3 cellular contexts compared by ENCODE assay signal in the genomic region with DNA sequence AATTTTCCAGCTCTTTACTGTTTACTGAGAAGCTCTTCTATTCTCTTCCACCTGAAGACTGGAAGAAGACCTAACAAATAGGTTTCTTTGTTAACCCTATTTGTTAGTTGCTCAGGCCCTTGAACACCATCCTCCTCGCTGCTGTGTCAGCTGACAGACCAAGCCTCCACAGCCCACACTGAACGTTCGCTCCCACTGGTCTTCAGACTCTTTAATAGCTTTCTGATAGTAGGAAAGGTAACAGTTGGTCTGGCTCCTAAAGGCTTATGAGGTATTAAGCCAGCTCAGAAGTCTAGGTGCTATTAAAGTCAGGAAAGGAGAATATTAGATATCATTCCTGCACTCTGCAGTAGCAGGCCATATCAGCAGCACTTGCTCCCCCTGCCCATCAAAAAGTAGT.
TF ChIP-seq lines count a peak whose summit lies in the region.

No MANE protein-coding gene starts in this region.

TF ChIP-seq in SK-N-SH, 30 proteins besides CTCF, POLR2A, EP300 and RAD21:
- no peak for TF ChIP-seq ELF1 (IDR thresholded peaks at IDR 0.05)
- no peak for TF ChIP-seq NFIC (IDR thresholded peaks at IDR 0.05; ENCODE audit: borderline replicate concordance)
- TF ChIP-seq, protein P1, sequence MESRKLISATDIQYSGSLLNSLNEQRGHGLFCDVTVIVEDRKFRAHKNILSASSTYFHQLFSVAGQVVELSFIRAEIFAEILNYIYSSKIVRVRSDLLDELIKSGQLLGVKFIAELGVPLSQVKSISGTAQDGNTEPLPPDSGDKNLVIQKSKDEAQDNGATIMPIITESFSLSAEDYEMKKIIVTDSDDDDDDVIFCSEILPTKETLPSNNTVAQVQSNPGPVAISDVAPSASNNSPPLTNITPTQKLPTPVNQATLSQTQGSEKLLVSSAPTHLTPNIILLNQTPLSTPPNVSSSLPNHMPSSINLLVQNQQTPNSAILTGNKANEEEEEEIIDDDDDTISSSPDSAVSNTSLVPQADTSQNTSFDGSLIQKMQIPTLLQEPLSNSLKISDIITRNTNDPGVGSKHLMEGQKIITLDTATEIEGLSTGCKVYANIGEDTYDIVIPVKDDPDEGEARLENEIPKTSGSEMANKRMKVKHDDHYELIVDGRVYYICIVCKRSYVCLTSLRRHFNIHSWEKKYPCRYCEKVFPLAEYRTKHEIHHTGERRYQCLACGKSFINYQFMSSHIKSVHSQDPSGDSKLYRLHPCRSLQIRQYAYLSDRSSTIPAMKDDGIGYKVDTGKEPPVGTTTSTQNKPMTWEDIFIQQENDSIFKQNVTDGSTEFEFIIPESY (IDR thresholded peaks at IDR 0.05; ENCODE audit: borderline replicate concordance, low read depth), result no peak
- TF ChIP-seq NRF1 (IDR thresholded peaks at IDR 0.05; ENCODE audit: low read depth, low read length), result no peak
- TF ChIP-seq, protein P2, sequence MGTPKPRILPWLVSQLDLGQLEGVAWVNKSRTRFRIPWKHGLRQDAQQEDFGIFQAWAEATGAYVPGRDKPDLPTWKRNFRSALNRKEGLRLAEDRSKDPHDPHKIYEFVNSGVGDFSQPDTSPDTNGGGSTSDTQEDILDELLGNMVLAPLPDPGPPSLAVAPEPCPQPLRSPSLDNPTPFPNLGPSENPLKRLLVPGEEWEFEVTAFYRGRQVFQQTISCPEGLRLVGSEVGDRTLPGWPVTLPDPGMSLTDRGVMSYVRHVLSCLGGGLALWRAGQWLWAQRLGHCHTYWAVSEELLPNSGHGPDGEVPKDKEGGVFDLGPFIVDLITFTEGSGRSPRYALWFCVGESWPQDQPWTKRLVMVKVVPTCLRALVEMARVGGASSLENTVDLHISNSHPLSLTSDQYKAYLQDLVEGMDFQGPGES (IDR thresholded peaks at IDR 0.05; ENCODE audit: low read depth, low read length), result no peak
- TF ChIP-seq, protein P3, sequence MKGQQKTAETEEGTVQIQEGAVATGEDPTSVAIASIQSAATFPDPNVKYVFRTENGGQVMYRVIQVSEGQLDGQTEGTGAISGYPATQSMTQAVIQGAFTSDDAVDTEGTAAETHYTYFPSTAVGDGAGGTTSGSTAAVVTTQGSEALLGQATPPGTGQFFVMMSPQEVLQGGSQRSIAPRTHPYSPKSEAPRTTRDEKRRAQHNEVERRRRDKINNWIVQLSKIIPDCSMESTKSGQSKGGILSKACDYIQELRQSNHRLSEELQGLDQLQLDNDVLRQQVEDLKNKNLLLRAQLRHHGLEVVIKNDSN (IDR thresholded peaks at IDR 0.05; ENCODE audit: borderline replicate concordance, low read depth), result no peak
- no peak for TF ChIP-seq EZH2phosphoT487 (IDR thresholded peaks at IDR 0.05; ENCODE audit: borderline replicate concordance, low read depth)
- TF ChIP-seq CHD2 (IDR thresholded peaks at IDR 0.05; ENCODE audit: low read length, partially characterized antibody), result no peak

TF ChIP-seq in SK-N-SH treated with all-trans-retinoic acid at 6 μM for 48 hours, 23 proteins besides CTCF, POLR2A, EP300 and RAD21:
- TF ChIP-seq, protein P4, sequence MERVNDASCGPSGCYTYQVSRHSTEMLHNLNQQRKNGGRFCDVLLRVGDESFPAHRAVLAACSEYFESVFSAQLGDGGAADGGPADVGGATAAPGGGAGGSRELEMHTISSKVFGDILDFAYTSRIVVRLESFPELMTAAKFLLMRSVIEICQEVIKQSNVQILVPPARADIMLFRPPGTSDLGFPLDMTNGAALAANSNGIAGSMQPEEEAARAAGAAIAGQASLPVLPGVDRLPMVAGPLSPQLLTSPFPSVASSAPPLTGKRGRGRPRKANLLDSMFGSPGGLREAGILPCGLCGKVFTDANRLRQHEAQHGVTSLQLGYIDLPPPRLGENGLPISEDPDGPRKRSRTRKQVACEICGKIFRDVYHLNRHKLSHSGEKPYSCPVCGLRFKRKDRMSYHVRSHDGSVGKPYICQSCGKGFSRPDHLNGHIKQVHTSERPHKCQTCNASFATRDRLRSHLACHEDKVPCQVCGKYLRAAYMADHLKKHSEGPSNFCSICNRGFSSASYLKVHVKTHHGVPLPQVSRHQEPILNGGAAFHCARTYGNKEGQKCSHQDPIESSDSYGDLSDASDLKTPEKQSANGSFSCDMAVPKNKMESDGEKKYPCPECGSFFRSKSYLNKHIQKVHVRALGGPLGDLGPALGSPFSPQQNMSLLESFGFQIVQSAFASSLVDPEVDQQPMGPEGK (CRISPR knock-in tag; IDR thresholded peaks at IDR 0.05; ENCODE audit: borderline replicate concordance), result no peak
- TF ChIP-seq ZFP30 (CRISPR knock-in tag; IDR thresholded peaks at IDR 0.05) (no peak), GLIS3 (CRISPR knock-in tag; IDR thresholded peaks at IDR 0.05) (no peak), SNAI2 (CRISPR knock-in tag; IDR thresholded peaks at IDR 0.05) (no peak), BACH2 (CRISPR knock-in tag; IDR thresholded peaks at IDR 0.05; ENCODE audit: borderline replicate concordance) (no peak), ESRRG (CRISPR knock-in tag; IDR thresholded peaks at IDR 0.05) (no peak), ZC3H10 (CRISPR knock-in tag; IDR thresholded peaks at IDR 0.05) (no peak), RARB (CRISPR knock-in tag; IDR thresholded peaks at IDR 0.05) (no peak), TCF4 (CRISPR knock-in tag; IDR thresholded peaks at IDR 0.05; ENCODE audit: borderline replicate concordance) (no peak), OSR1 (CRISPR knock-in tag; IDR thresholded peaks at IDR 0.05) (no peak)
- TF ChIP-seq, protein P5, sequence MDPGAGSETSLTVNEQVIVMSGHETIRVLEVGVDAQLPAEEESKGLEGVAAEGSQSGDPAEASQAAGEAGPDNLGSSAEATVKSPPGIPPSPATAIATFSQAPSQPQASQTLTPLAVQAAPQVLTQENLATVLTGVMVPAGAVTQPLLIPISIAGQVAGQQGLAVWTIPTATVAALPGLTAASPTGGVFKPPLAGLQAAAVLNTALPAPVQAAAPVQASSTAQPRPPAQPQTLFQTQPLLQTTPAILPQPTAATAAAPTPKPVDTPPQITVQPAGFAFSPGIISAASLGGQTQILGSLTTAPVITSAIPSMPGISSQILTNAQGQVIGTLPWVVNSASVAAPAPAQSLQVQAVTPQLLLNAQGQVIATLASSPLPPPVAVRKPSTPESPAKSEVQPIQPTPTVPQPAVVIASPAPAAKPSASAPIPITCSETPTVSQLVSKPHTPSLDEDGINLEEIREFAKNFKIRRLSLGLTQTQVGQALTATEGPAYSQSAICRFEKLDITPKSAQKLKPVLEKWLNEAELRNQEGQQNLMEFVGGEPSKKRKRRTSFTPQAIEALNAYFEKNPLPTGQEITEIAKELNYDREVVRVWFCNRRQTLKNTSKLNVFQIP (CRISPR knock-in tag; IDR thresholded peaks at IDR 0.05; ENCODE audit: borderline replicate concordance, low read depth), result no peak

TF ChIP-seq in endothelial cell of umbilical vein, 7 proteins besides CTCF, POLR2A, EP300 and RAD21:
- TF ChIP-seq FOS (IDR thresholded peaks at IDR 0.05; ENCODE audit: borderline replicate concordance, insufficient read depth, low read length), result no peak
- no peak for TF ChIP-seq JUN (IDR thresholded peaks at IDR 0.05; ENCODE audit: borderline replicate concordance, insufficient read depth, insufficient read length, low read depth)
- TF ChIP-seq POLR2AphosphoS5 (IDR thresholded peaks at IDR 0.05; ENCODE audit: insufficient read depth, low read depth, low read length), result no peak
- no peak for TF ChIP-seq GATA2 (IDR thresholded peaks at IDR 0.05; ENCODE audit: insufficient read depth, insufficient read length, low read depth, low read length)
- TF ChIP-seq EZH2 (IDR thresholded peaks at IDR 0.05; ENCODE audit: borderline replicate concordance, low read depth, low read length, severe bottlenecking), result no peak
- TF ChIP-seq, protein P6, sequence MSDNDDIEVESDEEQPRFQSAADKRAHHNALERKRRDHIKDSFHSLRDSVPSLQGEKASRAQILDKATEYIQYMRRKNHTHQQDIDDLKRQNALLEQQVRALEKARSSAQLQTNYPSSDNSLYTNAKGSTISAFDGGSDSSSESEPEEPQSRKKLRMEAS (IDR thresholded peaks at IDR 0.05; ENCODE audit: insufficient read depth, insufficient read length), result no peak
- no peak for TF ChIP-seq MYC (IDR thresholded peaks at IDR 0.05; ENCODE audit: low read depth, low read length)
